Comparison of ENCODE assay signal across 19 cellular contexts in the genomic region with DNA sequence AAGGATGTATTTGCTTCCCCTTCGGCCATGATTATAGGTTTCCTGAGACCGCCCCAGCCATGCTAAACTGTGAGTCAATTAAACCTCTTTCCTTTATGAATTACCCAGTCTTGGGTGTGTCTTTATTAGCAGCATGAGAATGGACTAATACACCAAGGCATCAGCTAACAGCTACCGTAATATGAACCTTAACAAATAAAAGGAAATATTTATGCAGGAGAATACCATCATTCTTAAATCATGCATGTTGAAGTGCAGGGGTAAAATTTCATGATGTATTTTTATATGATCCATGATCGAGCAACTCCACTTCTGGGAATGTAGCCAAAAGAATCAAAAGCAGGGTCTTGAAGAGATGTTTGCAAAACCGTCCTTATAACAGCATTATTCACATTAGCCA.
"Had no signal": no experiment of that assay in that cellular context is flagged by ENCODE, and none has a peak within 500 bp of the region (broad histone marks: within the 10 kb centered on the region; RNA-seq: fewer than 3 reads in every experiment).

No MANE protein-coding gene starts in this region.

- H3K27me3 Mint-ChIP-seq: activated CD4-positive, alpha-beta T cell treated with anti-CD3 and anti-CD28 coated beads, Interleukin-2, amount 10 ng/mL, durations not matched to agents 7 days and 5 days; activated naive CD4-positive, alpha-beta T cell treated with anti-CD3 and anti-CD28 coated beads, Interleukin-2, amount 10 ng/mL, durations not matched to agents 7 days and 5 days; activated naive CD8-positive, alpha-beta T cell treated with anti-CD3 and anti-CD28 coated beads, Interleukin-2, amount 50 U/mL, for 24 hours; memory B cell had no signal

- FAIRE-seq: colon had no signal

- DNase-seq: activated CD4-positive, alpha-beta T cell treated with anti-CD3 and anti-CD28 coated beads, Interleukin-2, amount 10 ng/mL, durations not matched to agents 7 days and 5 days; activated CD8-positive, alpha-beta memory T cell treated with anti-CD3 and anti-CD28 coated beads, Interleukin-2, amount 50 U/mL, for 4 hours; activated naive CD4-positive, alpha-beta T cell treated with anti-CD3 and anti-CD28 coated beads, Interleukin-2, amount 10 ng/mL, durations not matched to agents 7 days and 5 days; activated naive CD8-positive, alpha-beta T cell treated with anti-CD3 and anti-CD28 coated beads, Interleukin-2, amount 50 U/mL, for 24 hours; activated T-cell treated with anti-CD3 and anti-CD28 coated beads, Interleukin-2, amount 50 U/mL, for 4 hours; anterior cingulate cortex; brain microvascular endothelial cell; central memory CD4-positive, alpha-beta T cell; dorsolateral prefrontal cortex; foreskin fibroblast; occipital lobe; stimulated activated CD4-positive, alpha-beta T cell treated with anti-CD3 and anti-CD28 coated beads, Interleukin-12 subunit alpha, Interleukin-12 subunit beta, amount 100 ng/mL, for 4 hours; stimulated activated CD4-positive, alpha-beta T cell treated with anti-CD3 and anti-CD28 coated beads, Interleukin-1b, Interleukin-23, amount 100 ng/mL, for 48 hours; stimulated activated CD8-positive, alpha-beta memory T cell treated with anti-CD3 and anti-CD28 coated beads, Interleukin-4, amount 100 ng/mL, for 48 hours; stimulated activated naive CD4-positive, alpha-beta T cell; thyroid gland had no signal

- H3K4me1 Mint-ChIP-seq: activated CD4-positive, alpha-beta T cell treated with anti-CD3 and anti-CD28 coated beads, Interleukin-2, amount 10 ng/mL, durations not matched to agents 7 days and 5 days; activated naive CD4-positive, alpha-beta T cell treated with anti-CD3 and anti-CD28 coated beads, Interleukin-2, amount 10 ng/mL, durations not matched to agents 7 days and 5 days; activated naive CD8-positive, alpha-beta T cell treated with anti-CD3 and anti-CD28 coated beads, Interleukin-2, amount 50 U/mL, for 24 hours; memory B cell had no signal

- H3K27ac Mint-ChIP-seq: activated CD4-positive, alpha-beta T cell treated with anti-CD3 and anti-CD28 coated beads, Interleukin-2, amount 10 ng/mL, durations not matched to agents 7 days and 5 days; activated naive CD4-positive, alpha-beta T cell treated with anti-CD3 and anti-CD28 coated beads, Interleukin-2, amount 10 ng/mL, durations not matched to agents 7 days and 5 days; activated naive CD8-positive, alpha-beta T cell treated with anti-CD3 and anti-CD28 coated beads, Interleukin-2, amount 50 U/mL, for 24 hours; memory B cell; progenitor cell of endocrine pancreas had no signal

- H3K4me3 Mint-ChIP-seq: activated CD4-positive, alpha-beta T cell treated with anti-CD3 and anti-CD28 coated beads, Interleukin-2, amount 10 ng/mL, durations not matched to agents 7 days and 5 days; activated naive CD4-positive, alpha-beta T cell treated with anti-CD3 and anti-CD28 coated beads, Interleukin-2, amount 10 ng/mL, durations not matched to agents 7 days and 5 days; activated naive CD8-positive, alpha-beta T cell treated with anti-CD3 and anti-CD28 coated beads, Interleukin-2, amount 50 U/mL, for 24 hours; activated T-cell treated with anti-CD3 and anti-CD28 coated beads, Interleukin-2, amount 50 U/mL, for 4 hours; memory B cell had no signal

- H3K9me3 Mint-ChIP-seq: activated CD4-positive, alpha-beta T cell treated with anti-CD3 and anti-CD28 coated beads, Interleukin-2, amount 10 ng/mL, durations not matched to agents 7 days and 5 days; activated naive CD4-positive, alpha-beta T cell treated with anti-CD3 and anti-CD28 coated beads, Interleukin-2, amount 10 ng/mL, durations not matched to agents 7 days and 5 days had no signal

- H3K36me3 Mint-ChIP-seq: activated naive CD4-positive, alpha-beta T cell treated with anti-CD3 and anti-CD28 coated beads, Interleukin-2, amount 10 ng/mL, durations not matched to agents 7 days and 5 days; memory B cell had no signal
